Comparison of ENCODE assay signal across 11 cellular contexts in the genomic region with DNA sequence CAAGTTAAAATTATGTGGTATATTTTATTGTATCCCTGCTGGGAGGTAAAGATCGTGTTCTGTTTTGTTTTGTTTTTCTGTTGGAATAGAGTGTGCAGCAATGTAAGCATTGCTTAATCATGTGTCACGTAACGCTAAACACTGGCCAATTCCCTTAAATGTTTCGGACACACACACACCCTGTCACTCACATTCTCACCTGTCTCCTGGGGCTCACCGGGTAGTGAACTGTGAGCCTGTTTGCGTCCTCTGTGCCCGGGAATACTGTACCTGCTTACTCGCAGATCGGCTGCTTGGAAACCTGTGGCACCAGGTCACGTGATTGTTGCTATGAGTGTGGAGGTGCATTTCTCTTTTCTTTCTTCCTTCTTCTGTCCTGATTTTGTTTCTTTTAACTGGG.
DNase-seq lines count a peak whose midpoint lies in the region; ATAC-seq and TF ChIP-seq lines count a peak whose summit lies in the region.
"Had no signal": no experiment of that assay in that cellular context is flagged by ENCODE, and none has a peak within 500 bp of the region (broad histone marks: within the 10 kb centered on the region; RNA-seq: fewer than 3 reads in every experiment).

No MANE protein-coding gene starts in this region.

- peaks cover 0 to 26% (median 9%) of the 10 kb centered on the region in 4 donors for H3K4me1 ChIP-seq in liver (ENCODE audit: control insufficient read depth in 4 of 4, insufficient read depth in 4 of 4, low read length in 3 of 4)
- H3K4me1 ChIP-seq in thyroid gland = peaks cover 39 to 40% of the 10 kb centered on the region in 2 donors
- H3K4me1 ChIP-seq in A673 (ENCODE audit: insufficient read depth, low read length, poor library complexity, severe bottlenecking) = no peaks in the 10 kb centered on the region

- no peak for ATAC-seq in HG03135 (IDR thresholded peaks at IDR 0.05; ENCODE audit: unreplicated experiment)

- TF ChIP-seq CTCF in brain (conservative IDR thresholded peaks at IDR 0.05) = no peak
- TF ChIP-seq CTCF in liver (IDR thresholded peaks at IDR 0.05; ENCODE audit: low read depth, low read length, missing input control) = no peak
- no peak for TF ChIP-seq CTCF in thyroid gland (IDR thresholded peaks at IDR 0.05)
- TF ChIP-seq CTCF in A673 (conservative IDR thresholded peaks at IDR 0.05; ENCODE audit: low read depth, low read length) = no peak

- peak overlapping the region; percentile 70 to 90 for H3K9ac ChIP-seq in liver (ENCODE audit: low read depth in 1 of 2, low read length in 2 of 2)

- peak overlapping the region in 1 of 5 experiments; percentile 8 for H3K4me3 Mint-ChIP-seq in brain

- peaks cover 0 to 2% (median 0%) of the 10 kb centered on the region in 4 donors for H3K36me3 ChIP-seq in liver (ENCODE audit: control insufficient read depth in 4 of 4, insufficient read depth in 3 of 4, low read depth in 1 of 4, low read length in 3 of 4)
- no peaks in the 10 kb centered on the region for H3K36me3 ChIP-seq in thyroid gland
- H3K36me3 ChIP-seq in A673 (ENCODE audit: insufficient read depth, low read length, poor library complexity, severe bottlenecking) = no peaks in the 10 kb centered on the region

- POLR2A ChIA-PET in A673 (lab: Charles Lee; ENCODE audit: low non-redundant PET) = no interaction called here

- no peaks in the 10 kb centered on the region for H3K9me3 Mint-ChIP-seq in brain

- no peaks in the 10 kb centered on the region for H3K27me3 ChIP-seq in liver (ENCODE audit: control insufficient read depth in 4 of 4, insufficient read depth in 4 of 4, low read length in 3 of 4)
- no peaks in the 10 kb centered on the region for H3K27me3 ChIP-seq in thyroid gland
- H3K27me3 ChIP-seq in A673 (replicated peaks; ENCODE audit: insufficient read depth, low read depth, low read length, poor library complexity) = no peaks in the 10 kb centered on the region

- DNase-seq in NCI-H1436 treated with DMSO at 0.1 percent for 48 hours (lab: John Stamatoyannopoulos, UW) (peak; percentile 4), NCI-H1436 (lab: John Stamatoyannopoulos, UW) (no peak), thyroid gland (peak; percentile 71 to 80), A673 (ENCODE audit: low spot score) (no peak)
- no peak for DNase-seq in activated T-cell treated with anti-CD3 and anti-CD28 coated beads, Interleukin-2, amount 50 U/mL, for 48 hours
- DNase-seq: activated CD4-positive, alpha-beta T cell treated with anti-CD3 and anti-CD28 coated beads for 48 hours; DMS 273 treated with DMSO at 0.1 percent for 48 hours; NCI-H226 had no signal

- H3K4me1 Mint-ChIP-seq in brain = peaks cover 2% of the 10 kb centered on the region

- peak in 1 of 2 donors; percentile 54 for TF ChIP-seq POLR2A in thyroid gland (IDR thresholded peaks at IDR 0.05)

- H3K4me3 ChIP-seq in liver (ENCODE audit: low read depth in 1 of 3, low read length in 3 of 3) = peak overlapping the region; percentile 42 to 74 (median 50)
- H3K4me3 ChIP-seq in thyroid gland (replicated peaks in 1 of 3) = no peak overlapping the region
- no peak overlapping the region for H3K4me3 ChIP-seq in A673 (ENCODE audit: low read depth, low read length, poor library complexity, severe bottlenecking)

- CTCF ChIA-PET in A673 (lab: Charles Lee) = no interaction called here

- 33% methylated on average over 10 of the region's 10 CpGs for WGBS in liver
- 21 to 36% methylated on average over 10 of the region's 10 CpGs for WGBS in thyroid gland, 2 donors

- H3K27ac Mint-ChIP-seq in brain = peak overlapping the region in 3 of 5 experiments; percentile 11 to 61 (median 56)

- peaks cover 3% of the 10 kb centered on the region for H3K27me3 Mint-ChIP-seq in brain

- H3K27ac ChIP-seq in liver (ENCODE audit: low read depth in 1 of 2, low read length in 2 of 2) = peak overlapping the region; percentile 95 to 96
- H3K27ac ChIP-seq in thyroid gland = peak overlapping the region; percentile 91 to 93 (median 92)
- H3K27ac ChIP-seq in A673 (ENCODE audit: low read depth, low read length, poor library complexity, severe bottlenecking) = no peak overlapping the region

- no TSS peak for BruUV-seq in A673 (replicated peaks; lab: Mats Ljungman, UMichigan)

- TF ChIP-seq RAD21 in liver (IDR thresholded peaks at IDR 0.05) = peak in 1 of 2 donors; percentile 24

- no peaks in the 10 kb centered on the region for H3K9me3 ChIP-seq in liver (ENCODE audit: control insufficient read depth in 4 of 4, low read length in 3 of 4)
- H3K9me3 ChIP-seq in thyroid gland = no peaks in the 10 kb centered on the region
- no peaks in the 10 kb centered on the region for H3K9me3 ChIP-seq in A673 (ENCODE audit: low read depth, low read length, poor library complexity, severe bottlenecking)

- intact Hi-C loops in thyroid gland (cut with DNase I) = no loop called here
- intact Hi-C loops in A673 (cut with micrococcal nuclease; ENCODE audit: unreplicated experiment) = no loop called here

- peaks cover 4% of the 10 kb centered on the region for H3K36me3 Mint-ChIP-seq in brain

TF ChIP-seq in liver, 16 proteins besides CTCF, POLR2A, EP300 and RAD21:
- TF ChIP-seq EGR1 (IDR thresholded peaks at IDR 0.05; ENCODE audit: low read depth in 2 of 2) = no peak
- TF ChIP-seq HNF4G (IDR thresholded peaks at IDR 0.05) = no peak
- TF ChIP-seq, protein P1, sequence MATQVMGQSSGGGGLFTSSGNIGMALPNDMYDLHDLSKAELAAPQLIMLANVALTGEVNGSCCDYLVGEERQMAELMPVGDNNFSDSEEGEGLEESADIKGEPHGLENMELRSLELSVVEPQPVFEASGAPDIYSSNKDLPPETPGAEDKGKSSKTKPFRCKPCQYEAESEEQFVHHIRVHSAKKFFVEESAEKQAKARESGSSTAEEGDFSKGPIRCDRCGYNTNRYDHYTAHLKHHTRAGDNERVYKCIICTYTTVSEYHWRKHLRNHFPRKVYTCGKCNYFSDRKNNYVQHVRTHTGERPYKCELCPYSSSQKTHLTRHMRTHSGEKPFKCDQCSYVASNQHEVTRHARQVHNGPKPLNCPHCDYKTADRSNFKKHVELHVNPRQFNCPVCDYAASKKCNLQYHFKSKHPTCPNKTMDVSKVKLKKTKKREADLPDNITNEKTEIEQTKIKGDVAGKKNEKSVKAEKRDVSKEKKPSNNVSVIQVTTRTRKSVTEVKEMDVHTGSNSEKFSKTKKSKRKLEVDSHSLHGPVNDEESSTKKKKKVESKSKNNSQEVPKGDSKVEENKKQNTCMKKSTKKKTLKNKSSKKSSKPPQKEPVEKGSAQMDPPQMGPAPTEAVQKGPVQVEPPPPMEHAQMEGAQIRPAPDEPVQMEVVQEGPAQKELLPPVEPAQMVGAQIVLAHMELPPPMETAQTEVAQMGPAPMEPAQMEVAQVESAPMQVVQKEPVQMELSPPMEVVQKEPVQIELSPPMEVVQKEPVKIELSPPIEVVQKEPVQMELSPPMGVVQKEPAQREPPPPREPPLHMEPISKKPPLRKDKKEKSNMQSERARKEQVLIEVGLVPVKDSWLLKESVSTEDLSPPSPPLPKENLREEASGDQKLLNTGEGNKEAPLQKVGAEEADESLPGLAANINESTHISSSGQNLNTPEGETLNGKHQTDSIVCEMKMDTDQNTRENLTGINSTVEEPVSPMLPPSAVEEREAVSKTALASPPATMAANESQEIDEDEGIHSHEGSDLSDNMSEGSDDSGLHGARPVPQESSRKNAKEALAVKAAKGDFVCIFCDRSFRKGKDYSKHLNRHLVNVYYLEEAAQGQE (IDR thresholded peaks at IDR 0.05) = peak; percentile 51
- TF ChIP-seq HNF4A (conservative IDR thresholded peaks at IDR 0.05) = peak; percentile 62 to 82
- peak in 1 of 2 donors; percentile 47 for TF ChIP-seq JUND (IDR thresholded peaks at IDR 0.05)
- TF ChIP-seq, protein P2, sequence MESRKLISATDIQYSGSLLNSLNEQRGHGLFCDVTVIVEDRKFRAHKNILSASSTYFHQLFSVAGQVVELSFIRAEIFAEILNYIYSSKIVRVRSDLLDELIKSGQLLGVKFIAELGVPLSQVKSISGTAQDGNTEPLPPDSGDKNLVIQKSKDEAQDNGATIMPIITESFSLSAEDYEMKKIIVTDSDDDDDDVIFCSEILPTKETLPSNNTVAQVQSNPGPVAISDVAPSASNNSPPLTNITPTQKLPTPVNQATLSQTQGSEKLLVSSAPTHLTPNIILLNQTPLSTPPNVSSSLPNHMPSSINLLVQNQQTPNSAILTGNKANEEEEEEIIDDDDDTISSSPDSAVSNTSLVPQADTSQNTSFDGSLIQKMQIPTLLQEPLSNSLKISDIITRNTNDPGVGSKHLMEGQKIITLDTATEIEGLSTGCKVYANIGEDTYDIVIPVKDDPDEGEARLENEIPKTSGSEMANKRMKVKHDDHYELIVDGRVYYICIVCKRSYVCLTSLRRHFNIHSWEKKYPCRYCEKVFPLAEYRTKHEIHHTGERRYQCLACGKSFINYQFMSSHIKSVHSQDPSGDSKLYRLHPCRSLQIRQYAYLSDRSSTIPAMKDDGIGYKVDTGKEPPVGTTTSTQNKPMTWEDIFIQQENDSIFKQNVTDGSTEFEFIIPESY (IDR thresholded peaks at IDR 0.05) = peak; percentile 84
- peak; percentile 83 for TF ChIP-seq FOXA2 (IDR thresholded peaks at IDR 0.05)
- peak; percentile 51 to 84 for TF ChIP-seq RXRA (IDR thresholded peaks at IDR 0.05)
- TF ChIP-seq SP1 (IDR thresholded peaks at IDR 0.05) = peak; percentile 63
- TF ChIP-seq FOXA1 (IDR thresholded peaks at IDR 0.05) = peak; percentile 91

Comparison
In these comparisons a context has a peak if more than half of its experiments do, and no peak if none do; other contexts are left out.
1. DNase-seq: peak in NCI-H1436 treated with DMSO at 0.1 percent for 48 hours (single experiment) and thyroid gland (2 of 2); none in NCI-H1436 (single experiment), activated T-cell treated with anti-CD3 and anti-CD28 coated beads, Interleukin-2, amount 50 U/mL, for 48 hours (0 of 2) and A673 (single experiment).
2. H3K4me3 ChIP-seq: peak in liver (3 of 3); none in thyroid gland (0 of 3) and A673 (single experiment).